8 cellular contexts compared by ENCODE assay signal in genomic region chr12:108514468-108514972, GRCh38. TPM values are rescaled to one million over a fixed set of nuclear protein-coding genes. Genes with fewer than 3 reads are reported as not detected.
DNase-seq lines count a peak whose midpoint lies in the region; ATAC-seq and TF ChIP-seq lines count a peak whose summit lies in the region.

No MANE protein-coding gene starts in this region.

- H3F3A ChIP-seq in GM23338 (replicated peaks; ENCODE audit: low read depth), result peaks cover 8% of the 10 kb centered on the region; the same call in 1 of the 2 replicates

- POLR2A ChIA-PET in A673 (lab: Charles Lee; ENCODE audit: low non-redundant PET), result no interaction called here

- peaks cover 23% of the 10 kb centered on the region for H3K36me3 Mint-ChIP-seq in GM23338 (ENCODE audit: low read depth)
- peaks cover 24% of the 10 kb centered on the region for H3K36me3 Mint-ChIP-seq in activated T-helper 17 cell treated with anti-CD3 and anti-CD28 coated beads, Interleukin-2, amount 50 U/mL, for 72 hours (ENCODE audit: low read depth)

- CTCF ChIA-PET in A673 (lab: Charles Lee), result no interaction called here

- H3K4me2 ChIP-seq in GM23338, result peak overlapping the region; percentile 77

- WGBS in tibial nerve, 2 donors, result 28 to 32% methylated on average over 19 of the region's 19 CpGs

- peak overlapping the region; percentile 85 for H3K4me3 Mint-ChIP-seq in GM23338
- H3K4me3 Mint-ChIP-seq in activated T-helper 17 cell treated with anti-CD3 and anti-CD28 coated beads, Interleukin-2, amount 50 U/mL, for 72 hours, result peak overlapping the region; percentile 84

- peaks cover 19% of the 10 kb centered on the region for H3K27me3 Mint-ChIP-seq in GM23338 (ENCODE audit: insufficient read depth, low read depth, poor library complexity)
- no peaks in the 10 kb centered on the region for H3K27me3 Mint-ChIP-seq in activated T-helper 17 cell treated with anti-CD3 and anti-CD28 coated beads, Interleukin-2, amount 50 U/mL, for 72 hours

- H3K4me1 ChIP-seq in A673 (ENCODE audit: insufficient read depth, low read length, poor library complexity, severe bottlenecking), result peaks cover 12% of the 10 kb centered on the region
- peaks cover 17% of the 10 kb centered on the region; the same call in 1 of the 2 replicates for H3K4me1 ChIP-seq in GM23338 (ENCODE audit: insufficient read depth)
- H3K4me1 ChIP-seq in tibial nerve, result peaks cover 0 to 32% (median 10%) of the 10 kb centered on the region in 4 donors

- peaks cover 13% of the 10 kb centered on the region for H3K9me3 Mint-ChIP-seq in GM23338
- H3K9me3 Mint-ChIP-seq in activated T-helper 17 cell treated with anti-CD3 and anti-CD28 coated beads, Interleukin-2, amount 50 U/mL, for 72 hours, result no peaks in the 10 kb centered on the region

- no peaks in the 10 kb centered on the region for H4K20me1 ChIP-seq in GM23338 (replicated peaks; ENCODE audit: insufficient read depth)

- 0 out of 2 replicates have a peak, but pooled peaks have one; percentile 15 for TF ChIP-seq CTCF in A673 (conservative IDR thresholded peaks at IDR 0.05; ENCODE audit: low read depth, low read length)
- TF ChIP-seq CTCF in GM23338 (conservative IDR thresholded peaks at IDR 0.05; ENCODE audit: low read depth in 2 of 2), result no peak
- no peak for TF ChIP-seq CTCF in kidney epithelial cell (IDR thresholded peaks at IDR 0.05; ENCODE audit: insufficient read depth, low read length, poor library complexity, severe bottlenecking)
- no peak for TF ChIP-seq CTCF in tibial nerve (IDR thresholded peaks at IDR 0.05)

- intact Hi-C loops in A673 (cut with micrococcal nuclease; ENCODE audit: unreplicated experiment), result loop anchor here (5.0 to 10.0 kb wide), 3 partner anchors 452 to 600 kb away; no protein-coding TSS in a partner anchor

- no peaks in the 10 kb centered on the region for H3K27me3 ChIP-seq in A673 (replicated peaks; ENCODE audit: insufficient read depth, low read depth, low read length, poor library complexity)
- H3K27me3 ChIP-seq in GM23338 (ENCODE audit: insufficient read depth), result no peaks in the 10 kb centered on the region
- no peaks in the 10 kb centered on the region for H3K27me3 ChIP-seq in kidney epithelial cell (ENCODE audit: control insufficient read depth, insufficient read depth, low read length)
- H3K27me3 ChIP-seq in tibial nerve, result no peaks in the 10 kb centered on the region

- H3K27ac ChIP-seq in A673 (ENCODE audit: low read depth, low read length, poor library complexity, severe bottlenecking) (no peak overlapping the region), GM23338 (ENCODE audit: low read depth) (no peak overlapping the region), tibial nerve (peak overlapping the region in 2 of 4 donors; percentile 12 to 75)

- H3K9me2 ChIP-seq in GM23338 (ENCODE audit: insufficient read depth), result no peaks in the 10 kb centered on the region

- H3K4me3 ChIP-seq in A673 (ENCODE audit: low read depth, low read length, poor library complexity, severe bottlenecking), result peak overlapping the region; percentile 87
- peak overlapping the region; percentile 91 for H3K4me3 ChIP-seq in GM23338
- H3K4me3 ChIP-seq in kidney epithelial cell (ENCODE audit: low read depth, low read length), result peak overlapping the region; percentile 63
- peak overlapping the region; percentile 11 to 86 (median 76) for H3K4me3 ChIP-seq in tibial nerve

- H3K79me2 ChIP-seq in GM23338 (replicated peaks; ENCODE audit: insufficient read depth), result no peaks in the 10 kb centered on the region

- TSS peak; percentile 16 for BruUV-seq in A673 (replicated peaks; lab: Mats Ljungman, UMichigan)

- H3K9me3 ChIP-seq in A673 (ENCODE audit: low read depth, low read length, poor library complexity, severe bottlenecking) (no peaks in the 10 kb centered on the region), tibial nerve (no peaks in the 10 kb centered on the region)

- H2AFZ ChIP-seq in GM23338, result peak overlapping the region; percentile 95

- H3K36me3 ChIP-seq in A673 (ENCODE audit: insufficient read depth, low read length, poor library complexity, severe bottlenecking), result peaks cover 20% of the 10 kb centered on the region
- no peaks in the 10 kb centered on the region for H3K36me3 ChIP-seq in GM23338 (ENCODE audit: insufficient read depth)
- peaks cover 2% of the 10 kb centered on the region for H3K36me3 ChIP-seq in kidney epithelial cell (ENCODE audit: control insufficient read depth, insufficient read depth, low read length)
- peaks cover 0 to 22% (median 9%) of the 10 kb centered on the region in 3 donors for H3K36me3 ChIP-seq in tibial nerve

- peaks cover 17% of the 10 kb centered on the region for H3K4me1 Mint-ChIP-seq in GM23338
- H3K4me1 Mint-ChIP-seq in activated T-helper 17 cell treated with anti-CD3 and anti-CD28 coated beads, Interleukin-2, amount 50 U/mL, for 72 hours, result peaks cover 9% of the 10 kb centered on the region

- H3K27ac Mint-ChIP-seq in GM23338, result no peak overlapping the region
- H3K27ac Mint-ChIP-seq in activated T-helper 17 cell treated with anti-CD3 and anti-CD28 coated beads, Interleukin-2, amount 50 U/mL, for 72 hours, result peak overlapping the region; percentile 86

- no peak for TF ChIP-seq EP300 in tibial nerve (IDR thresholded peaks at IDR 0.05)

- TF ChIP-seq POLR2A in tibial nerve (IDR thresholded peaks at IDR 0.05), result no peak

- ATAC-seq in GM23338, result no peak
- peak; percentile 12 for ATAC-seq in activated T-helper 17 cell treated with anti-CD3 and anti-CD28 coated beads, Interleukin-2, amount 50 U/mL, for 72 hours (replicated peaks)

- DNase-seq in A673 (ENCODE audit: low spot score) (no peak), GM23338 (ENCODE audit: low spot score) (no peak), kidney epithelial cell (ENCODE audit: low read depth) (no peak), tibial nerve (ENCODE audit: low spot score in 2 of 2) (no peak), NCI-H2196 (lab: John Stamatoyannopoulos, UW; ENCODE audit: unreplicated experiment) (no peak), ureter (ENCODE audit: low spot score) (no peak)
- no peak for DNase-seq in NK-92 treated with Interleukin-12 subunit alpha and Interleukin-12 subunit beta, amount 100 ng/mL, for 24 hours (lab: John Stamatoyannopoulos, UW)

TF ChIP-seq in GM23338, 12 proteins besides CTCF, POLR2A, EP300 and RAD21 (continues in another document):
- TF ChIP-seq ETS1 (IDR thresholded peaks at IDR 0.05) (no peak), EZH2phosphoT487 (IDR thresholded peaks at IDR 0.05; ENCODE audit: unreplicated experiment) (no peak), EZH2 (IDR thresholded peaks at IDR 0.05; ENCODE audit: low read depth, unreplicated experiment) (no peak), REST (IDR thresholded peaks at IDR 0.05; ENCODE audit: unreplicated experiment) (no peak), ZNF331 (CRISPR knock-in tag; IDR thresholded peaks at IDR 0.05; ENCODE audit: low read depth) (no peak)

RNA-seq across cellular contexts. Expression of gene FICD, which starts 0.6 kb away (rescaled TPM):
- total RNA-seq in A673 (2021), result 3.6 and 4.1 TPM in 2 replicates
- total RNA-seq in GM23338 (2014; rRNA removed; shearing (Covaris generic)), result 4.9 and 6.0 TPM in 2 replicates
- 5.3 and 7.6 TPM in 2 replicates for polyA plus RNA-seq in GM23338 (2016; fragmentation: Nextera tagmentation; extraction: Ambion mirVana)
- 1 to 10 TPM; 2.9 to 3.6 TPM for total RNA-seq in activated T-helper 17 cell treated with anti-CD3 and anti-CD28 coated beads, Interleukin-2, amount 50 U/mL, for 72 hours
- total RNA-seq in kidney epithelial cell, result 6.9 and 8.4 TPM in 2 replicates
- 10 to 100 TPM in 1 of 4 donors, 1 to 10 TPM in 3; 4.8 to 13.2 (median 8.3) TPM for total RNA-seq in tibial nerve
- 6.4 TPM for total RNA-seq in ureter

RNA-seq across cellular contexts. Expression of gene SART3, which starts 46.5 kb away (rescaled TPM):
- 93.8 and 99.3 TPM in 2 replicates for total RNA-seq in A673 (2021)
- total RNA-seq in GM23338 (2014; rRNA removed; shearing (Covaris generic)), result 112 and 123 TPM in 2 replicates
- polyA plus RNA-seq in GM23338 (2016; fragmentation: Nextera tagmentation; extraction: Ambion mirVana), result 49.7 and 49.8 TPM in 2 replicates
- total RNA-seq in activated T-helper 17 cell treated with anti-CD3 and anti-CD28 coated beads, Interleukin-2, amount 50 U/mL, for 72 hours, result 10 to 100 TPM; 85.0 to 98.6 TPM
- 40.3 and 56.0 TPM in 2 replicates for total RNA-seq in kidney epithelial cell
- total RNA-seq in tibial nerve, result 10 to 100 TPM; 51.3 to 70.1 (median 63.4) TPM
- 64.9 TPM for total RNA-seq in ureter

RNA-seq across cellular contexts. Expression of gene ISCU, which starts 47.9 kb away (rescaled TPM):
- 73.4 and 79.3 TPM in 2 replicates for total RNA-seq in A673 (2021)
- total RNA-seq in GM23338 (2014; rRNA removed; shearing (Covaris generic)), result 88.0 and 123 TPM in 2 replicates
- 110 and 129 TPM in 2 replicates for polyA plus RNA-seq in GM23338 (2016; fragmentation: Nextera tagmentation; extraction: Ambion mirVana)
- 10 to 100 TPM; 93.3 to 98.7 TPM for total RNA-seq in activated T-helper 17 cell treated with anti-CD3 and anti-CD28 coated beads, Interleukin-2, amount 50 U/mL, for 72 hours
- 134 and 136 TPM in 2 replicates for total RNA-seq in kidney epithelial cell
- total RNA-seq in tibial nerve, result 100 to 1,000 TPM; 172 to 269 (median 185) TPM
- total RNA-seq in ureter, result 131 TPM
